In genomic region chr5:140111043-140111858, GRCh38 we compare ENCODE assay signal across 13 cellular contexts. TPM values are rescaled to one million over a fixed set of nuclear protein-coding genes. Genes with fewer than 3 reads are reported as not detected.
A peak's percentile ranks its signal among the peaks of the same experiment; 100 is the strongest.
DNase-seq lines count a peak whose midpoint lies in the region; ATAC-seq and TF ChIP-seq lines count a peak whose summit lies in the region.
"Had no signal": no experiment of that assay in that cellular context is flagged by ENCODE, and none has a peak within 500 bp of the region (broad histone marks: within the 10 kb centered on the region; RNA-seq: fewer than 3 reads in every experiment).

No MANE protein-coding gene starts in this region.

- no peak for TF ChIP-seq CTCF in CD4-positive, alpha-beta T cell (IDR thresholded peaks at IDR 0.05)
- TF ChIP-seq CTCF in VCaP (conservative IDR thresholded peaks at IDR 0.05): no peak

- intact Hi-C loops in CD4-positive, alpha-beta T cell (cut with DNase I, micrococcal nuclease): loop anchor here in 1 of 2 experiments (5.0 to 10.0 kb wide), 4 partner anchors 46 to 1536 kb away; partner anchors contain the start of genes HSPA9, SPATA24 and UBE2D2

- CTCF ChIA-PET in CD4-positive, alpha-beta T cell (lab: Charles Lee): interaction anchor here (7.0 kb wide), 1 partner anchor 34 kb away, joined by 52 read pairs; no protein-coding TSS in a partner anchor

- H3K9me3 Mint-ChIP-seq in CD4-positive, alpha-beta T cell: no peaks in the 10 kb centered on the region
- no peaks in the 10 kb centered on the region for H3K9me3 Mint-ChIP-seq in memory B cell
- H3K9me3 Mint-ChIP-seq: activated T-cell treated with anti-CD3 and anti-CD28 coated beads, Interleukin-2, amount 50 U/mL, for 24 hours had no signal

- peaks cover 24% of the 10 kb centered on the region for H3K4me1 ChIP-seq in HUES6 (ENCODE audit: control insufficient read depth, insufficient read depth, low read length)

- H3K36me3 ChIP-seq in HUES6 (ENCODE audit: control insufficient read depth, insufficient read depth, low read length): no peaks in the 10 kb centered on the region
- H3K36me3 ChIP-seq: right atrium auricular region had no signal

- H3K9me3 ChIP-seq in CD4-positive, alpha-beta T cell (ENCODE audit: control insufficient read depth, low read length): no peaks in the 10 kb centered on the region
- H3K9me3 ChIP-seq in HUES6 (ENCODE audit: control insufficient read depth, insufficient read depth, low read depth, low read length): no peaks in the 10 kb centered on the region
- H3K9me3 ChIP-seq: right atrium auricular region had no signal

- H3K27me3 ChIP-seq in CD4-positive, alpha-beta T cell (ENCODE audit: control insufficient read depth, insufficient read depth, low read length): peaks cover 10% of the 10 kb centered on the region
- H3K27me3 ChIP-seq in HUES6 (ENCODE audit: control insufficient read depth, insufficient read depth, low read length): peaks cover 80% of the 10 kb centered on the region
- H3K27me3 ChIP-seq: right atrium auricular region had no signal

- H3K9ac ChIP-seq in HUES6 (ENCODE audit: low read length): no peak overlapping the region

- peak overlapping the region; percentile 96 for H3K27ac Mint-ChIP-seq in CD4-positive, alpha-beta T cell
- peak overlapping the region; percentile 32 for H3K27ac Mint-ChIP-seq in memory B cell
- H3K27ac Mint-ChIP-seq: activated T-cell treated with anti-CD3 and anti-CD28 coated beads, Interleukin-2, amount 50 U/mL, for 24 hours had no signal

- POLR2A ChIA-PET in CD4-positive, alpha-beta T cell (lab: Charles Lee): interaction anchor here (0.7 to 1.4 kb wide), 3 partner anchors 10 to 473 kb away, joined by 3 to 5 read pairs (median 3); no protein-coding TSS in a partner anchor

- H3K4me3 Mint-ChIP-seq in CD4-positive, alpha-beta T cell: peak overlapping the region; percentile 100
- peak overlapping the region; percentile 52 for H3K4me3 Mint-ChIP-seq in memory B cell

- H3K4me1 Mint-ChIP-seq in CD4-positive, alpha-beta T cell (ENCODE audit: low read depth): peaks cover 87% of the 10 kb centered on the region
- peaks cover 32% of the 10 kb centered on the region for H3K4me1 Mint-ChIP-seq in memory B cell

- ATAC-seq in CD4-positive, alpha-beta T cell (ENCODE audit: poor library complexity): no peak
- no peak for ATAC-seq in memory B cell (ENCODE audit: low read depth)
- ATAC-seq in GM21447 (IDR thresholded peaks at IDR 0.05; ENCODE audit: unreplicated experiment): no peak
- ATAC-seq: Right ventricle myocardium inferior had no signal

- peaks cover 26% of the 10 kb centered on the region for H3K36me3 Mint-ChIP-seq in CD4-positive, alpha-beta T cell (ENCODE audit: low read depth)
- H3K36me3 Mint-ChIP-seq in memory B cell: no peaks in the 10 kb centered on the region

- H3K4me3 ChIP-seq in HUES6 (ENCODE audit: low read depth, low read length): peak overlapping the region; percentile 46
- H3K4me3 ChIP-seq: hepatocyte, right atrium auricular region had no signal

- H3K27me3 Mint-ChIP-seq in CD4-positive, alpha-beta T cell: peaks cover 6% of the 10 kb centered on the region
- no peaks in the 10 kb centered on the region for H3K27me3 Mint-ChIP-seq in memory B cell

- DNase-seq in CD4-positive, alpha-beta T cell: no peak
- DNase-seq in memory B cell (ENCODE audit: low spot score in 2 of 2) (no peak), HCEC 1CT (no peak), NCI-H2227 treated with DMSO at 0.1 percent for 48 hours (lab: John Stamatoyannopoulos, UW) (no peak), NAMALWA (ENCODE audit: low spot score) (no peak)
- DNase-seq: activated T-cell treated with anti-CD3 and anti-CD28 coated beads, Interleukin-2, amount 50 U/mL, for 24 hours; KG1 had no signal

- H3K27ac ChIP-seq in CD4-positive, alpha-beta T cell (ENCODE audit: low read depth, low read length): no peak overlapping the region
- H3K27ac ChIP-seq in HUES6 (ENCODE audit: low read depth, low read length) (no peak overlapping the region), VCaP (peak overlapping the region; percentile 97)
- H3K27ac ChIP-seq: hepatocyte, right atrium auricular region had no signal

RNA-seq across cellular contexts. Expression of gene PURA, which starts 2.7 kb away (rescaled TPM):
- total RNA-seq in CD4-positive, alpha-beta T cell: 1 to 10 TPM; 7.0 to 7.9 TPM

RNA-seq across cellular contexts. Expression of gene IGIP, which starts 14.5 kb away (rescaled TPM):
- total RNA-seq in CD4-positive, alpha-beta T cell: 1 to 10 TPM; 1.5 TPM
